Comparison of ENCODE assay signal across 8 cellular contexts in the genomic region with DNA sequence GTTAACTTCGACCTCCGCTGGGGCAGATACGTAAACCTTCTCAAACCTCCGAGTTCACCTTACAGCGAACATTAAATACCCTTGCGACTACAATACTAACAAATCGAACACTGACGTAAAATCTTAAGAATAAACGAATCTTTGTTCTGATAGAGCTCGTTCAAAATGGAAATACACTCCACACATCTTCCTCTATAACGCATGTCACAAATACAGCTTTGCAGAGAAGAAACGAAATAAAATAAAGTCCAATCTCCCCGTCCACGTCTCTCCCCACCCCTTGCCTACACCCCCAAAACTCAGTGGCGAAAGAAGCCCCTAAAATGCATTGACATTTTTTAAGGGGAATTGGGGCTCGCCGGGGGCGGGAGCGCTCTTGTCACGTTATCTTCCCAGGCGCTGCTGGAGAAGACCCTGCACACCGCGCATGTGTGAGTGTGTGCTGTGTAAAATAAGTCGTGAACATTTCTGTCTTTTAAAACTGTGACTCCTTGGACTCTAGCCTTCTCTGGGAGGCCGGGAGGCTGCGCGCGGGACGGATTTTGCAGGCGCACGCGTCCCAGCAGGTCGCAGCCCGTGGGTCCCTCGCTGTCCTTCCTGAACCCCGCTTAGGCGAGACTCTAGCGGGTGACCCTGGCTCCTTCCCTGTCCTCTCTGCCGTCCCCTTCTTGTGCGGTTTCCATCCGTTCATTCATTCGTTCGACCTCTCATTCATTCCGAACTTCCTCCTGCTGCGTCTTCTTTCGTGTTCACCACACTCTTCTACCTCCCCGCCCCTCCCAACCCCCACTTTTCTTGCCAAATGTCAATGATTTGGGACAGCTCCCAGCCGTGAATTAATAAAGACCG. TPM values are rescaled to one million over a fixed set of nuclear protein-coding genes. Genes with fewer than 3 reads are reported as not detected.
DNase-seq lines count a peak whose midpoint lies in the region; ATAC-seq and TF ChIP-seq lines count a peak whose summit lies in the region.

No MANE protein-coding gene starts in this region.

- no peak overlapping the region for H2AK5ac ChIP-seq in neuronal stem cell (ENCODE audit: low read depth, low read length)

- H2BK12ac ChIP-seq in neuronal stem cell (ENCODE audit: low read length) = no peak overlapping the region

- intact Hi-C loops in dorsolateral prefrontal cortex (cut with DNase I) = loop anchor here in 1 of 2 donors (10.0 kb wide), 1 partner anchor 330 kb away; no protein-coding TSS in a partner anchor
- intact Hi-C loops in adrenal gland (cut with DNase I) = no loop called here
- intact Hi-C loops in prostate gland (cut with DNase I) = no loop called here

- H4K91ac ChIP-seq in neuronal stem cell (ENCODE audit: low read depth, low read length, poor library complexity) = no peak overlapping the region

- H3K4me3 ChIP-seq in Jurkat, Clone E6-1 (ENCODE audit: low read length) = peak overlapping the region; percentile 84
- H3K4me3 ChIP-seq in dorsolateral prefrontal cortex (peak overlapping the region; percentile 10 to 74 (median 58)), neuronal stem cell (ENCODE audit: low read length in 2 of 2) (peak overlapping the region; percentile 30 to 76), adrenal gland (peak overlapping the region in 1 of 4 donors; percentile 39), prostate gland (peak overlapping the region in 1 of 2 donors; percentile 6)

- peaks cover 4 to 11% of the 10 kb centered on the region in 2 donors for H3K9me3 ChIP-seq in neuronal stem cell (replicated peaks in 1 of 2; ENCODE audit: control insufficient read depth in 2 of 2, insufficient read depth in 1 of 2, low read depth in 1 of 2, low read length in 2 of 2)
- H3K9me3 ChIP-seq in adrenal gland (replicated peaks in 1 of 3) = no peaks in the 10 kb centered on the region
- H3K9me3 ChIP-seq in prostate gland = no peaks in the 10 kb centered on the region

- DNase-seq in COLO668 (lab: John Stamatoyannopoulos, UW; ENCODE audit: unreplicated experiment) (peak; percentile 26), dorsolateral prefrontal cortex (peak in 2 of 10 donors; percentile 36 to 51), neuronal stem cell (ENCODE audit: low spot score) (no peak), NCI-H1436 (lab: John Stamatoyannopoulos, UW) (no peak), adrenal gland (no peak), prostate gland (ENCODE audit: low spot score) (no peak)
- peak; percentile 66 for DNase-seq in Jurkat, Clone E6-1 (ENCODE audit: low read depth, low spot score)

- no peak for ATAC-seq in HG02623 (IDR thresholded peaks at IDR 0.05; ENCODE audit: unreplicated experiment)

- no peak overlapping the region for H3K23ac ChIP-seq in neuronal stem cell (ENCODE audit: low read depth, low read length, poor library complexity)

- peak overlapping the region; percentile 94 for H3K18ac ChIP-seq in neuronal stem cell (ENCODE audit: low read length)

- H3K4me1 ChIP-seq in neuronal stem cell (ENCODE audit: control insufficient read depth in 2 of 2, insufficient read depth in 1 of 2, low read depth in 1 of 2, low read length in 2 of 2) (peaks cover 17 to 18% of the 10 kb centered on the region in 2 donors), adrenal gland (replicated peaks in 1 of 2) (peaks cover 8 to 24% of the 10 kb centered on the region in 2 donors), prostate gland (replicated peaks) (peaks cover 4% of the 10 kb centered on the region)

- no peak overlapping the region for H3K4ac ChIP-seq in neuronal stem cell (ENCODE audit: low read length)

- TF ChIP-seq CTCF in dorsolateral prefrontal cortex (IDR thresholded peaks at IDR 0.05 in 54 of 56, conservative IDR thresholded peaks at IDR 0.05 in 2 of 56; ENCODE audit: low read depth in 1 of 56, partially characterized antibody in 56 of 56) (no peak), adrenal gland (IDR thresholded peaks at IDR 0.05) (no peak), prostate gland (IDR thresholded peaks at IDR 0.05) (no peak)

- no peak overlapping the region for H2BK5ac ChIP-seq in neuronal stem cell (ENCODE audit: low read length)

- H3K36me3 ChIP-seq in neuronal stem cell (replicated peaks in 1 of 2; ENCODE audit: control insufficient read depth in 2 of 2, insufficient read depth in 2 of 2, low read length in 2 of 2) (no peaks in the 10 kb centered on the region), adrenal gland (replicated peaks in 1 of 2) (no peaks in the 10 kb centered on the region), prostate gland (no peaks in the 10 kb centered on the region)

- H3K14ac ChIP-seq in neuronal stem cell (ENCODE audit: low read length) = no peak overlapping the region

- peaks cover 3 to 100% (median 87%) of the 10 kb centered on the region in 45 donors for H3K27me3 ChIP-seq in dorsolateral prefrontal cortex
- H3K27me3 ChIP-seq in neuronal stem cell (ENCODE audit: control insufficient read depth in 3 of 3, insufficient read depth in 3 of 3, low read depth in 1 of 3, low read length in 3 of 3) = peaks cover 25 to 96% (median 71%) of the 10 kb centered on the region in 3 experiments
- H3K27me3 ChIP-seq in adrenal gland = peaks cover 92% of the 10 kb centered on the region
- H3K27me3 ChIP-seq in prostate gland (replicated peaks; ENCODE audit: insufficient read depth) = peaks cover 69% of the 10 kb centered on the region

- no peaks in the 10 kb centered on the region for H3K79me1 ChIP-seq in neuronal stem cell (ENCODE audit: low read depth, low read length)

- peak overlapping the region; percentile 94 for H2AFZ ChIP-seq in neuronal stem cell (ENCODE audit: low read length)

- H2BK120ac ChIP-seq in neuronal stem cell (ENCODE audit: low read depth, low read length) = no peak overlapping the region

- no peak overlapping the region for H4K8ac ChIP-seq in neuronal stem cell (ENCODE audit: low read depth, low read length)

- no peak overlapping the region for H2BK15ac ChIP-seq in neuronal stem cell (ENCODE audit: low read length)

- TF ChIP-seq POLR2A in adrenal gland (IDR thresholded peaks at IDR 0.05) (no peak), prostate gland (IDR thresholded peaks at IDR 0.05) (no peak)

- H3K4me2 ChIP-seq in neuronal stem cell (ENCODE audit: insufficient read depth, low read length, poor library complexity, severe bottlenecking) = peak overlapping the region; percentile 85

- H3K9ac ChIP-seq in neuronal stem cell (ENCODE audit: low read depth, low read length, poor library complexity) = peak overlapping the region; percentile 53

- no CpG with 5 or more reads among the region's 49 CpGs for WGBS in neuronal stem cell (ENCODE audit: extremely low coverage in 2 of 2, insufficient read length in 2 of 2, insufficient replicate concordance in 1 of 2), 2 donors
- WGBS in adrenal gland, 4 donors = 13 to 16% (median 13%) methylated on average over 45 to 49 of the region's 49 CpGs
- WGBS in prostate gland = 8% methylated on average over 49 of the region's 49 CpGs

- peak overlapping the region in 54 of 59 donors; percentile 34 to 96 (median 81) for H3K27ac ChIP-seq in dorsolateral prefrontal cortex
- no peak overlapping the region for H3K27ac ChIP-seq in neuronal stem cell (replicated peaks; ENCODE audit: low read length)
- peak overlapping the region in 1 of 5 donors; percentile 57 for H3K27ac ChIP-seq in adrenal gland
- no peak overlapping the region for H3K27ac ChIP-seq in prostate gland

RNA-seq across cellular contexts. Expression of gene NRN1, which starts 2.4 kb away (rescaled TPM):
- polyA plus RNA-seq in Jurkat, Clone E6-1 (2012; ENCODE audit: insufficient read depth, insufficient read length) = 64.3 TPM
- 100 to 1,000 TPM in 97 of 120 experiments, 10 to 100 TPM in 23; 39.8 to 250 (median 142) TPM for total RNA-seq in dorsolateral prefrontal cortex
- 2.6 TPM for polyA plus RNA-seq in neuronal stem cell (2013, experiment 1 of 2)
- polyA plus RNA-seq in neuronal stem cell (2013, experiment 2 of 2) = 2.7 TPM
- total RNA-seq in adrenal gland = 1 to 10 TPM; 1.1 to 7.4 (median 5.4) TPM
- 10 to 100 TPM in 1 of 3 donors, 1 to 10 TPM in 2; 2.7 to 13.6 (median 6.4) TPM for polyA plus RNA-seq in adrenal gland
- 1 to 10 TPM; 1.1 TPM for total RNA-seq in prostate gland

Comparison
In these comparisons a context has a peak if more than half of its experiments do, and no peak if none do; other contexts are left out.
1. DNase-seq: peak in COLO668 (single experiment) and Jurkat, Clone E6-1 (single experiment); none in neuronal stem cell (single experiment), NCI-H1436 (single experiment), adrenal gland (0 of 7) and prostate gland (single experiment).
2. H3K27ac ChIP-seq: peak in dorsolateral prefrontal cortex (54 of 59); none in neuronal stem cell (single experiment) and prostate gland (0 of 2).
3. RNA of gene NRN1, which starts 2.4 kb away (total RNA-seq): 39.8 to 250 TPM in dorsolateral prefrontal cortex; 1.1 to 7.4 TPM in adrenal gland and 1.1 TPM in prostate gland; every median in the first group is over 4 times any median in the second.